Comparison of ENCODE assay signal across 8 cellular contexts in genomic region chr16:714558-715447, GRCh38. TPM values are rescaled to one million over a fixed set of nuclear protein-coding genes. Genes with fewer than 3 reads are reported as not detected.
A peak's percentile ranks its signal among the peaks of the same experiment; 100 is the strongest.
DNase-seq lines count a peak whose midpoint lies in the region; ATAC-seq and TF ChIP-seq lines count a peak whose summit lies in the region.

Gene METRN (plus strand): TSS chr16:715118. CDS start chr16:715290, 172 bp downstream.

- no peak within 1 kb of the TSS for H3K27ac ChIP-seq in CD4-positive, CD25-positive, alpha-beta regulatory T cell (ENCODE audit: insufficient read depth, low read length, poor library complexity, severe bottlenecking)

- peak within 1 kb of the TSS; percentile 61 to 81 (median 78) for H3K4me3 Mint-ChIP-seq in CD4-positive, CD25-positive, alpha-beta regulatory T cell

- H3K27me3 Mint-ChIP-seq in CD4-positive, CD25-positive, alpha-beta regulatory T cell: peaks cover 18% of the 10 kb centered on the region

- TF ChIP-seq CTCF in GM20000 (IDR thresholded peaks at IDR 0.05; ENCODE audit: extremely low read depth, missing control alignments) (no peak), subcutaneous adipose tissue (IDR thresholded peaks at IDR 0.05; ENCODE audit: low read depth) (no peak)

- no peaks in the 10 kb centered on the region for H3K36me3 ChIP-seq in CD4-positive, CD25-positive, alpha-beta regulatory T cell (ENCODE audit: control insufficient read depth, insufficient read depth, low read length)

- H3K9me3 Mint-ChIP-seq in CD4-positive, CD25-positive, alpha-beta regulatory T cell: no peaks in the 10 kb centered on the region

- H3K4me3 ChIP-seq in CD4-positive, CD25-positive, alpha-beta regulatory T cell (ENCODE audit: low read depth, low read length): no peak within 1 kb of the TSS
- H3K4me3 ChIP-seq in Jurkat, Clone E6-1 (ENCODE audit: low read length): peak within 1 kb of the TSS; percentile 53

- peak; percentile 88 to 89 for ATAC-seq in CD4-positive, CD25-positive, alpha-beta regulatory T cell (ENCODE audit: low read depth in 2 of 2)

- H3K4me1 ChIP-seq in CD4-positive, CD25-positive, alpha-beta regulatory T cell (ENCODE audit: control insufficient read depth, insufficient read depth, low read length, poor library complexity, severe bottlenecking): peaks cover 26% of the 10 kb centered on the region

- no peaks in the 10 kb centered on the region for H3K27me3 ChIP-seq in CD4-positive, CD25-positive, alpha-beta regulatory T cell (ENCODE audit: control insufficient read depth, insufficient read depth, low read length)

- H3K9me3 ChIP-seq in CD4-positive, CD25-positive, alpha-beta regulatory T cell (ENCODE audit: control insufficient read depth in 2 of 2, low read length in 2 of 2): no peaks in the 10 kb centered on the region

- H3K27ac Mint-ChIP-seq in CD4-positive, CD25-positive, alpha-beta regulatory T cell: no peak within 1 kb of the TSS

- peak; percentile 81 to 88 (median 85) for DNase-seq in CD4-positive, CD25-positive, alpha-beta regulatory T cell
- DNase-seq in GM20000 (ENCODE audit: low spot score) (peak; percentile 98), SKM-1 (lab: John Stamatoyannopoulos, UW; ENCODE audit: unreplicated experiment) (peak; percentile 77), germinal center (ENCODE audit: low spot score) (peak; percentile 94), nucleus accumbens (lab: John Stamatoyannopoulos, UW) (peak in 54 of 56 donors; percentile 47 to 94 (median 81))
- peak; percentile 71 for DNase-seq in Jurkat, Clone E6-1 (ENCODE audit: low read depth, low spot score)
- peak; percentile 92 for DNase-seq in activated naive CD4-positive, alpha-beta T cell treated with anti-CD3 and anti-CD28 coated beads, Interleukin-2, amount 50 U/mL, for 16 hours

- H3K36me3 Mint-ChIP-seq in CD4-positive, CD25-positive, alpha-beta regulatory T cell: no peaks in the 10 kb centered on the region

- peaks cover 0 to 27% (median 10%) of the 10 kb centered on the region in 4 donors for H3K4me1 Mint-ChIP-seq in CD4-positive, CD25-positive, alpha-beta regulatory T cell

RNA-seq across cellular contexts. Expression of gene METRN, which starts in this region (rescaled TPM):
- 4.6 TPM for total RNA-seq in CD4-positive, CD25-positive, alpha-beta regulatory T cell
- polyA plus RNA-seq in CD4-positive, CD25-positive, alpha-beta regulatory T cell: 10 to 100 TPM; 14.3 to 24.1 (median 17.7) TPM
- 48.9 TPM for polyA plus RNA-seq in Jurkat, Clone E6-1 (2012; ENCODE audit: insufficient read depth, insufficient read length)
- 10 to 100 TPM; 13.3 to 29.5 (median 26.0) TPM for total RNA-seq in subcutaneous adipose tissue
